8 cellular contexts compared by ENCODE assay signal in the genomic region with DNA sequence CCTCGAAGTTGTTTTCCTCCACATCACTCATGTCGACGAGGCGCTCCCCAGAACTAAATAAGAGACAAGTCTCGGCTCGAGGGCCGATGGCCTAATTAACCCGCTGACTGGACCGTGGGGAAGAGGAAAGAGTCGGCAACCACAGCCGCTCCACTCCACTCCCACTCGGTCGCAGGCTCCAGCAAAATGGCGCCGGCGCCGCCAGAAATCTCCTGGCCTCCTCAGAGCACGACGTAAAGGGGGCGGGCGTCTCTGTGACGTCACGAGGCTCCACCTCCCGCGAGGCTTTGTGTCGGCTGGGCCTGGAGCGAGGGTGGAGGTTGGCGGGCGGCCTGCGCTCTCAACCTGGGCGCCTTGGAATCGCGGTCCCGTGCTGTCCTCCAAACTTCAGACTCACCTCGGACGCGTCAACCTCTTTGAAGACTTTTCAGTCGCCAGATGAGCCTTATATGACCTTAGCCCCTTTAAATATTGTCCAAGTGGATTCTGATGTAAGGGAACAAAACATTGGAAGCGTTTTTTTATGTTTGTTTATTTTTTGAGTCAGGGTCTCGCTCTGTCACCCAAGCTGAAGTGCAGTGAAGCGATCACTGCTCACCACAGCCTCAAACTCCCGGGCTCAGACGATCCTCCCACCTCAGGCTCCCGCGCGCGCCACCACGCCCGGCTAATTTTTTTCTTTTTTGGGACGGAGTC. TPM values are rescaled to one million over a fixed set of nuclear protein-coding genes. Genes with fewer than 3 reads are reported as not detected.
A peak's percentile ranks its signal among the peaks of the same experiment; 100 is the strongest.
DNase-seq lines count a peak whose midpoint lies in the region; ATAC-seq, FAIRE-seq and TF ChIP-seq lines count a peak whose summit lies in the region.

Gene TRA2A, minus strand, starts transcription at position 188 of the 696 bp plus-strand sequence. Its CDS starts 157 bp downstream, at position 31.

- peak within 1 kb of the TSS; percentile 98 for H3K27ac ChIP-seq in effector memory CD4-positive, alpha-beta T cell (ENCODE audit: insufficient read depth, low read length, poor library complexity, severe bottlenecking)

- H3K36me3 ChIP-seq in Caco-2 (ENCODE audit: control insufficient read depth, insufficient read depth, low read length), result no peaks in the 10 kb centered on the region
- no peaks in the 10 kb centered on the region for H3K36me3 ChIP-seq in effector memory CD4-positive, alpha-beta T cell (ENCODE audit: control insufficient read depth, insufficient read depth, low read length)

- CTCF ChIA-PET in Caco-2 (lab: Charles Lee), result interaction anchor here (1.0 to 1.1 kb wide), 2 partner anchors 8 to 13 kb away, joined by 3 read pairs; no protein-coding TSS in a partner anchor

- H3K27me3 Mint-ChIP-seq in Caco-2 (ENCODE audit: insufficient read depth, unreplicated experiment), result no peaks in the 10 kb centered on the region

- POLR2A ChIA-PET in Caco-2 (lab: Charles Lee), result interaction anchor here (0.6 to 2.2 kb wide), 2 partner anchors 178 to 1211 kb away, joined by 3 to 9 read pairs; partner anchors contain the start of gene STK31

- peak; percentile 91 for FAIRE-seq in HTR-8/SVneo (lab: Jason Lieb, UNC)

- TF ChIP-seq CTCF in Caco-2 (IDR thresholded peaks at IDR 0.05; ENCODE audit: insufficient read depth in 1 of 2, low read depth in 1 of 2, low read length in 1 of 2, severe bottlenecking in 1 of 2, unreplicated experiment in 1 of 2), result no peak

- peak within 1 kb of the TSS; percentile 99 for H3K4me3 ChIP-seq in Caco-2 (ENCODE audit: low read depth, low read length)
- peak within 1 kb of the TSS; percentile 99 for H3K4me3 ChIP-seq in effector memory CD4-positive, alpha-beta T cell (ENCODE audit: insufficient read depth, low read depth, low read length, poor library complexity, severe bottlenecking)

- peak; percentile 96 for ATAC-seq in GM21381 (IDR thresholded peaks at IDR 0.05; ENCODE audit: unreplicated experiment)

- no peaks in the 10 kb centered on the region for H3K9me3 ChIP-seq in Caco-2
- H3K9me3 ChIP-seq in effector memory CD4-positive, alpha-beta T cell (ENCODE audit: control insufficient read depth, low read length), result no peaks in the 10 kb centered on the region

- H3K27ac Mint-ChIP-seq in Caco-2 (ENCODE audit: unreplicated experiment), result peak within 1 kb of the TSS; percentile 99

- peaks cover 19% of the 10 kb centered on the region for H3K4me1 ChIP-seq in Caco-2
- peaks cover 26% of the 10 kb centered on the region for H3K4me1 ChIP-seq in effector memory CD4-positive, alpha-beta T cell (ENCODE audit: control insufficient read depth, insufficient read depth, low read length, poor library complexity, severe bottlenecking)

- H3K4me1 Mint-ChIP-seq in Caco-2 (ENCODE audit: low read depth, unreplicated experiment), result peaks cover 16% of the 10 kb centered on the region

- no TSS peak for BruUV-seq in Caco-2 (replicated peaks; lab: Mats Ljungman, UMichigan)

- DNase-seq in Caco-2 (peak; percentile 97), HTR-8/SVneo (ENCODE audit: insufficient read length, low spot score) (peak; percentile 96), NOMO-1 treated with DMSO at 0.1 percent for 48 hours (lab: John Stamatoyannopoulos, UW; ENCODE audit: unreplicated experiment) (peak; percentile 81), medulla oblongata (ENCODE audit: extremely low spot score) (peak; percentile 99)
- DNase-seq in activated CD8-positive, alpha-beta memory T cell treated with anti-CD3 and anti-CD28 coated beads for 4 hours (ENCODE audit: low read depth in 2 of 2), result peak; percentile 91 to 93
- peak; percentile 91 to 94 (median 91) for DNase-seq in effector memory CD4-positive, alpha-beta T cell
- DNase-seq in stimulated activated CD4-positive, alpha-beta T cell treated with anti-CD3 and anti-CD28 coated beads, TNF-alpha, amount 100 ng/mL, for 48 hours (ENCODE audit: low read depth in 3 of 3), result peak; percentile 94 to 97 (median 95)

- H3K9me3 Mint-ChIP-seq in Caco-2 (ENCODE audit: unreplicated experiment), result no peaks in the 10 kb centered on the region

- intact Hi-C loops in Caco-2 (cut with micrococcal nuclease; ENCODE audit: unreplicated experiment), result loop anchor here (1.0 to 10.0 kb wide), 5 partner anchors 62 to 347 kb away; partner anchors contain the start of genes IGF2BP3 and NUP42

- H3K4me3 Mint-ChIP-seq in Caco-2 (ENCODE audit: unreplicated experiment), result peak within 1 kb of the TSS; percentile 91

- H3K36me3 Mint-ChIP-seq in Caco-2 (ENCODE audit: insufficient read depth, unreplicated experiment), result peaks cover 52% of the 10 kb centered on the region

- no peaks in the 10 kb centered on the region for H3K27me3 ChIP-seq in Caco-2 (replicated peaks; ENCODE audit: control insufficient read depth, insufficient read depth, low read length)
- H3K27me3 ChIP-seq in effector memory CD4-positive, alpha-beta T cell (replicated peaks; ENCODE audit: control insufficient read depth, insufficient read depth, low read length, poor library complexity, severe bottlenecking), result no peaks in the 10 kb centered on the region

RNA-seq across cellular contexts. Expression of gene TRA2A, which starts in this region (rescaled TPM):
- 123 and 132 TPM in 2 replicates for total RNA-seq in Caco-2 (2022)

Comparison
In these comparisons a context has a peak if more than half of its experiments do, and no peak if none do; other contexts are left out.
1. Peak in every context shown above with its lines: DNase-seq, ATAC-seq, H3K4me3 ChIP-seq and H3K27ac ChIP-seq.